Comparison of ENCODE assay signal across 8 cellular contexts in genomic region chr7:155298288-155298833, GRCh38. TPM values are rescaled to one million over a fixed set of nuclear protein-coding genes. Genes with fewer than 3 reads are reported as not detected.
DNase-seq lines count a peak whose midpoint lies in the region; ATAC-seq and TF ChIP-seq lines count a peak whose summit lies in the region.

No MANE protein-coding gene starts in this region.

- peak overlapping the region; percentile 20; the same call in 1 of the 2 replicates for H2AFZ ChIP-seq in DND-41 (ENCODE audit: low read depth, low read length)

- H3K9me3 ChIP-seq in DND-41 (ENCODE audit: insufficient read depth, low read length, severe bottlenecking) (no peaks in the 10 kb centered on the region), T-helper 17 cell (ENCODE audit: control insufficient read depth, low read length, poor library complexity, severe bottlenecking) (no peaks in the 10 kb centered on the region), esophagus muscularis mucosa (no peaks in the 10 kb centered on the region), neutrophil (no peaks in the 10 kb centered on the region)

- H3K4me3 ChIP-seq in DND-41 (ENCODE audit: low read depth in 1 of 2, low read length in 2 of 2) (peak overlapping the region; percentile 85 to 92), esophagus muscularis mucosa (peak overlapping the region; percentile 76 to 98 (median 87)), neutrophil (ENCODE audit: low read depth in 1 of 2, low read length in 1 of 2) (peak overlapping the region; percentile 69 to 83)

- H3K4me2 ChIP-seq in DND-41 (ENCODE audit: insufficient read depth, low read length): peak overlapping the region; percentile 95

- H3K27me3 Mint-ChIP-seq in T-helper 17 cell: no peaks in the 10 kb centered on the region

- no peak for TF ChIP-seq EP300 in esophagus muscularis mucosa (IDR thresholded peaks at IDR 0.05)

- peak overlapping the region; percentile 97 for H3K27ac Mint-ChIP-seq in T-helper 17 cell

- intact Hi-C loops in esophagus muscularis mucosa (cut with DNase I): loop anchor here (5.0 to 10.0 kb wide), 2 partner anchors 294 to 371 kb away; partner anchors contain the start of gene PAXIP1

- H3K4me3 Mint-ChIP-seq in T-helper 17 cell: peak overlapping the region; percentile 92

- peak overlapping the region; percentile 99 for H3K27ac ChIP-seq in DND-41 (ENCODE audit: low read length)
- H3K27ac ChIP-seq in esophagus muscularis mucosa (replicated peaks in 1 of 4): peak overlapping the region; percentile 89 to 98 (median 94)
- peak overlapping the region; percentile 91 for H3K27ac ChIP-seq in neutrophil

- CTCF ChIA-PET in HEK293T (lab: Yijun Ruan, JAX): interaction anchor here (0.9 kb wide), 1 partner anchor 47 kb away, joined by 6 read pairs; no protein-coding TSS in a partner anchor

- H3K27me3 ChIP-seq in DND-41 (ENCODE audit: insufficient read depth, low read length, poor library complexity): no peaks in the 10 kb centered on the region
- peaks cover 0 to 6% (median 0%) of the 10 kb centered on the region in 4 donors for H3K27me3 ChIP-seq in esophagus muscularis mucosa
- H3K27me3 ChIP-seq in neutrophil: peaks cover 20% of the 10 kb centered on the region

- H3K36me3 ChIP-seq in DND-41 (ENCODE audit: insufficient read depth, low read length): peaks cover 50% of the 10 kb centered on the region
- H3K36me3 ChIP-seq in esophagus muscularis mucosa: peaks cover 0 to 16% (median 8%) of the 10 kb centered on the region in 4 donors
- peaks cover 7% of the 10 kb centered on the region for H3K36me3 ChIP-seq in neutrophil

- no peak for TF ChIP-seq POLR2A in esophagus muscularis mucosa (IDR thresholded peaks at IDR 0.05; ENCODE audit: low read depth)

- H3K36me3 Mint-ChIP-seq in T-helper 17 cell (ENCODE audit: low read depth): no peaks in the 10 kb centered on the region

- ATAC-seq in DND-41 (ENCODE audit: insufficient read depth, low read depth) (peak; percentile 2; the same call in 2 of the 3 replicates), T-helper 17 cell (no peak), GM21423 (IDR thresholded peaks at IDR 0.05; ENCODE audit: unreplicated experiment) (no peak)

- H3K9ac ChIP-seq in DND-41 (ENCODE audit: low read depth, low read length): peak overlapping the region; percentile 96

- 0% methylated on average over 13 of the region's 34 CpGs for WGBS in esophagus muscularis mucosa

- H3K4me1 Mint-ChIP-seq in T-helper 17 cell: peaks cover 28% of the 10 kb centered on the region

- TF ChIP-seq CTCF in DND-41 (IDR thresholded peaks at IDR 0.05; ENCODE audit: borderline replicate concordance, extremely low read depth, low read length, poor library complexity, severe bottlenecking) (no peak), esophagus muscularis mucosa (IDR thresholded peaks at IDR 0.05) (no peak), neutrophil (IDR thresholded peaks at IDR 0.05) (no peak)

- H3K4me1 ChIP-seq in DND-41 (ENCODE audit: insufficient read depth, low read length) (peaks cover 55% of the 10 kb centered on the region), esophagus muscularis mucosa (peaks cover 25 to 33% (median 30%) of the 10 kb centered on the region in 4 donors), neutrophil (ENCODE audit: control insufficient read depth in 1 of 2, insufficient read depth in 1 of 2, low read depth in 1 of 2, low read length in 1 of 2) (peaks cover 26 to 28% of the 10 kb centered on the region in 2 experiments)

- peaks cover 58% of the 10 kb centered on the region for H3K79me2 ChIP-seq in DND-41 (ENCODE audit: insufficient read depth, low read length)

- H4K20me1 ChIP-seq in DND-41 (ENCODE audit: insufficient read depth, low read length): peaks cover 53% of the 10 kb centered on the region

- DNase-seq in DND-41 (no peak), HEK293T (ENCODE audit: extremely low spot score) (no peak), T-helper 17 cell (peak in 2 of 3 donors; percentile 13 to 16), esophagus muscularis mucosa (ENCODE audit: extremely low spot score) (no peak), COLO829 (ENCODE audit: low spot score) (no peak), NCI-H1436 treated with DMSO at 0.1 percent for 48 hours (lab: John Stamatoyannopoulos, UW) (no peak)

- POLR2A ChIA-PET in HEK293T (lab: Yijun Ruan, JAX): interaction anchor here (0.9 to 2.0 kb wide), 8 partner anchors 33 to 319 kb away, joined by 3 to 7 read pairs (median 4); no protein-coding TSS in a partner anchor

TF ChIP-seq in HEK293T, 16 proteins besides CTCF, POLR2A, EP300 and RAD21:
- TF ChIP-seq ZNF384 (IDR thresholded peaks at IDR 0.05) (no peak), L3MBTL2 (conservative IDR thresholded peaks at IDR 0.05) (peak; percentile 51)

RNA-seq across cellular contexts. Expression of gene INSIG1, which starts 0.7 kb away (rescaled TPM):
- total RNA-seq in T-helper 17 cell (10 to 100 TPM; 53.3 to 55.1 TPM), esophagus muscularis mucosa (10 to 100 TPM; 25.3 to 63.5 (median 37.7) TPM)

Comparison
In these comparisons a context has a peak if more than half of its experiments do, and no peak if none do; other contexts are left out.
1. DNase-seq: peak in T-helper 17 cell (2 of 3); none in DND-41 (single experiment), HEK293T (single experiment), esophagus muscularis mucosa (single experiment), COLO829 (single experiment) and NCI-H1436 treated with DMSO at 0.1 percent for 48 hours (single experiment).
2. Peak in every context shown above with its lines, with median percentiles within 50 percentile points of each other: H3K27ac ChIP-seq and H3K4me3 ChIP-seq.